Comparison of ENCODE assay signal across 9 cellular contexts in genomic region chr3:101379695-101380376, GRCh38. TPM values are rescaled to one million over a fixed set of nuclear protein-coding genes. Genes with fewer than 3 reads are reported as not detected.
DNase-seq lines count a peak whose midpoint lies in the region; ATAC-seq and TF ChIP-seq lines count a peak whose summit lies in the region.
"Had no signal": no experiment of that assay in that cellular context is flagged by ENCODE, and none has a peak within 500 bp of the region (broad histone marks: within the 10 kb centered on the region; RNA-seq: fewer than 3 reads in every experiment).

No MANE protein-coding gene starts in this region.

- no peak for TF ChIP-seq CTCF in gastroesophageal sphincter (IDR thresholded peaks at IDR 0.05)
- TF ChIP-seq CTCF in osteoblast (IDR thresholded peaks at IDR 0.05; ENCODE audit: extremely low read depth, low read depth, low read length) = no peak

- no peak for TF ChIP-seq POLR2A in gastroesophageal sphincter (IDR thresholded peaks at IDR 0.05)

- H3K79me2 ChIP-seq in osteoblast (ENCODE audit: insufficient read depth, low read length) = no peaks in the 10 kb centered on the region

- H3K9me3 Mint-ChIP-seq in activated T-cell treated with anti-CD3 and anti-CD28 coated beads, Interleukin-2, amount 50 U/mL, for 4 hours = no peaks in the 10 kb centered on the region
- peaks cover 4% of the 10 kb centered on the region for H3K9me3 Mint-ChIP-seq in stimulated activated memory B cell treated with anti-CD40 and anti-IgM and Interleukin-4, amounts not matched to agents 10 μg/mL and 1 μg/mL and 100 μg/mL, for 72 hours

- no peaks in the 10 kb centered on the region for H3K27me3 ChIP-seq in gastroesophageal sphincter
- H3K27me3 ChIP-seq in osteoblast (ENCODE audit: insufficient read depth, low read length) = no peaks in the 10 kb centered on the region

- 92 to 100% methylated on average over 1 of the region's 1 CpG for WGBS in gastroesophageal sphincter (ENCODE audit: low coverage in 1 of 2), 2 donors

- H3K4me1 ChIP-seq in gastroesophageal sphincter = peaks cover 0 to 35% (median 0%) of the 10 kb centered on the region in 3 donors
- no peaks in the 10 kb centered on the region for H3K4me1 ChIP-seq in osteoblast (ENCODE audit: insufficient read depth, low read length)

- peak overlapping the region; percentile 9 for H3K27ac Mint-ChIP-seq in stimulated activated memory B cell treated with anti-CD40 and anti-IgM and Interleukin-4, amounts not matched to agents 10 μg/mL and 1 μg/mL and 100 μg/mL, for 72 hours

- H3K27me3 Mint-ChIP-seq in activated T-cell treated with anti-CD3 and anti-CD28 coated beads, Interleukin-2, amount 50 U/mL, for 4 hours (ENCODE audit: low read depth) = no peaks in the 10 kb centered on the region
- no peaks in the 10 kb centered on the region for H3K27me3 Mint-ChIP-seq in stimulated activated memory B cell treated with anti-CD40 and anti-IgM and Interleukin-4, amounts not matched to agents 10 μg/mL and 1 μg/mL and 100 μg/mL, for 72 hours

- H3K27ac ChIP-seq in gastroesophageal sphincter (no peak overlapping the region), osteoblast (ENCODE audit: low read depth, low read length) (no peak overlapping the region)

- no peaks in the 10 kb centered on the region for H3K9me3 ChIP-seq in gastroesophageal sphincter
- no peaks in the 10 kb centered on the region for H3K9me3 ChIP-seq in osteoblast (ENCODE audit: low read depth, low read length)

- no peaks in the 10 kb centered on the region for H3K36me3 ChIP-seq in gastroesophageal sphincter
- H3K36me3 ChIP-seq in osteoblast (ENCODE audit: insufficient read depth, low read length) = no peaks in the 10 kb centered on the region

- H3K4me3 Mint-ChIP-seq in activated T-cell treated with anti-CD3 and anti-CD28 coated beads, Interleukin-2, amount 50 U/mL, for 4 hours = peak overlapping the region; percentile 48
- peak overlapping the region; percentile 40 for H3K4me3 Mint-ChIP-seq in stimulated activated memory B cell treated with anti-CD40 and anti-IgM and Interleukin-4, amounts not matched to agents 10 μg/mL and 1 μg/mL and 100 μg/mL, for 72 hours

- H2AFZ ChIP-seq in osteoblast (ENCODE audit: low read length) = no peak overlapping the region

- H3K36me3 Mint-ChIP-seq in activated T-cell treated with anti-CD3 and anti-CD28 coated beads, Interleukin-2, amount 50 U/mL, for 4 hours (ENCODE audit: insufficient read depth) = peaks cover 9% of the 10 kb centered on the region
- H3K36me3 Mint-ChIP-seq in stimulated activated memory B cell treated with anti-CD40 and anti-IgM and Interleukin-4, amounts not matched to agents 10 μg/mL and 1 μg/mL and 100 μg/mL, for 72 hours = peaks cover 13% of the 10 kb centered on the region

- H3K4me1 Mint-ChIP-seq in activated T-cell treated with anti-CD3 and anti-CD28 coated beads, Interleukin-2, amount 50 U/mL, for 4 hours (ENCODE audit: low read depth) = peaks cover 46% of the 10 kb centered on the region
- peaks cover 52% of the 10 kb centered on the region for H3K4me1 Mint-ChIP-seq in stimulated activated memory B cell treated with anti-CD40 and anti-IgM and Interleukin-4, amounts not matched to agents 10 μg/mL and 1 μg/mL and 100 μg/mL, for 72 hours

- H3K4me3 ChIP-seq in gastroesophageal sphincter (no peak overlapping the region), osteoblast (ENCODE audit: insufficient read depth, low read length) (no peak overlapping the region)

- H3K4me2 ChIP-seq in osteoblast (ENCODE audit: insufficient read depth, low read length) = no peak overlapping the region

- DNase-seq in activated T-cell treated with anti-CD3 and anti-CD28 coated beads, Interleukin-2, amount 50 U/mL, for 4 hours = no peak
- no peak for DNase-seq in activated T-cell treated with anti-CD3 and anti-CD28 coated beads for 4 hours
- peak; percentile 83 for DNase-seq in NOMO-1 treated with DMSO at 0.1 percent for 48 hours (lab: John Stamatoyannopoulos, UW; ENCODE audit: unreplicated experiment)
- DNase-seq in glomerular visceral epithelial cell (ENCODE audit: extremely low spot score) = no peak
- no peak for DNase-seq in osteoblast (ENCODE audit: insufficient read length, low spot score, missing footprints)
- DNase-seq: NCI-H187 treated with DMSO at 0.1 percent for 48 hours had no signal

- no peaks in the 10 kb centered on the region for H4K20me1 ChIP-seq in osteoblast (ENCODE audit: insufficient read depth, low read length)

- ATAC-seq in activated T-cell treated with anti-CD3 and anti-CD28 coated beads, Interleukin-2, amount 50 U/mL, for 4 hours = peak; percentile 86 to 88
- peak; percentile 96 for ATAC-seq in HG02870 (IDR thresholded peaks at IDR 0.05; ENCODE audit: unreplicated experiment)
- ATAC-seq in stimulated activated memory B cell treated with anti-CD40 and anti-IgM and Interleukin-4, amounts not matched to agents 10 μg/mL and 1 μg/mL and 100 μg/mL, for 72 hours = peak; percentile 90
- no peak for ATAC-seq in gastroesophageal sphincter

- TF ChIP-seq EP300 in gastroesophageal sphincter (IDR thresholded peaks at IDR 0.05) = no peak

RNA-seq across cellular contexts. Expression of gene IMPG2, which starts 59.5 kb away (rescaled TPM):
- total RNA-seq in activated T-cell treated with anti-CD3 and anti-CD28 coated beads, Interleukin-2, amount 50 U/mL, for 4 hours = under 1 TPM; 0.03 to 0.05 (median 0.05) TPM
- under 1 TPM; 0.62 to 0.96 (median 0.81) TPM for total RNA-seq in gastroesophageal sphincter
- 0.29 and 0.36 TPM in 2 replicates for total RNA-seq in osteoblast
